In the genomic region with DNA sequence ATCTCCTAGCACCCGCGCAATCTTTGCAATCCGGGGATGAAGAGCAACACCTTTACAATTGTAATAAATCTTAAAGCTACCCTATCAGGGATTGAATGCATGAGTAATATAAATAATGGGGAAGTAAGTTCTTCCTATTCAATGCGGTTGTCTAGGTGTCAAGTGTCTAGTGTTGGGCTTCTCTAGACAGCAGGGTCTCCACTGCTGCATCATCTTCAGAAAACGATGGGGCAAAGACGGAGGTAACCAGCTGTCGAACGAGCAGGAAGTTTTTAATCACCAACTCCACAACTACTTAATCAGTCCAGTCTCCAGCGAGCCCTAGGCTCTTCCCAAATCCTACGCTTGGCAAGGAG, we compare ENCODE assay signal across 8 cellular contexts. TPM values are rescaled to one million over a fixed set of nuclear protein-coding genes. Genes with fewer than 3 reads are reported as not detected.
DNase-seq lines count a peak whose midpoint lies in the region; ATAC-seq and TF ChIP-seq lines count a peak whose summit lies in the region.

No MANE protein-coding gene starts in this region.

- no peaks in the 10 kb centered on the region for H3K27me3 ChIP-seq in gastrocnemius medialis

- ATAC-seq in HG02970 (IDR thresholded peaks at IDR 0.05; ENCODE audit: low FRiP score, unreplicated experiment) (peak; percentile 12), gastrocnemius medialis (peak; percentile 6 to 10)

- no peak for TF ChIP-seq CTCF in fibroblast of pulmonary artery (IDR thresholded peaks at IDR 0.05; ENCODE audit: low read length, missing control alignments)
- no peak for TF ChIP-seq CTCF in gastrocnemius medialis (IDR thresholded peaks at IDR 0.05 in 4 of 5, conservative IDR thresholded peaks at IDR 0.05 in 1 of 5)

- intact Hi-C loops in gastrocnemius medialis (cut with DNase I; ENCODE audit: low total_unique reads) = loop anchor here (1.0 to 5.0 kb wide), 5 partner anchors 138 to 1342 kb away; partner anchors contain the start of genes ARL6IP6 and FMNL2

- peaks cover 36% of the 10 kb centered on the region for H3K4me1 Mint-ChIP-seq in activated T-cell treated with anti-CD3 and anti-CD28 coated beads, Interleukin-2, amount 50 U/mL, for 24 hours (ENCODE audit: low read depth)

- H3K9me3 Mint-ChIP-seq in activated T-cell treated with anti-CD3 and anti-CD28 coated beads, Interleukin-2, amount 50 U/mL, for 24 hours = no peaks in the 10 kb centered on the region

- H3K9me3 ChIP-seq in gastrocnemius medialis = no peaks in the 10 kb centered on the region

- no peaks in the 10 kb centered on the region for H3K27me3 Mint-ChIP-seq in activated T-cell treated with anti-CD3 and anti-CD28 coated beads, Interleukin-2, amount 50 U/mL, for 24 hours

- peak overlapping the region; percentile 97 for H3K4me3 Mint-ChIP-seq in activated T-cell treated with anti-CD3 and anti-CD28 coated beads, Interleukin-2, amount 50 U/mL, for 24 hours

- H3K27ac Mint-ChIP-seq in activated T-cell treated with anti-CD3 and anti-CD28 coated beads, Interleukin-2, amount 50 U/mL, for 24 hours = peak overlapping the region; percentile 100

- H3K27ac ChIP-seq in gastrocnemius medialis = peak overlapping the region; percentile 87 to 97 (median 92)

- H3K4me3 ChIP-seq in fibroblast of pulmonary artery (replicated peaks; ENCODE audit: low read depth, low read length) (peak overlapping the region; percentile 98), gastrocnemius medialis (peak overlapping the region; percentile 70 to 95 (median 80))

- peaks cover 16% of the 10 kb centered on the region for H3K36me3 Mint-ChIP-seq in activated T-cell treated with anti-CD3 and anti-CD28 coated beads, Interleukin-2, amount 50 U/mL, for 24 hours (ENCODE audit: low read depth)

- no peak for DNase-seq in activated T-cell treated with anti-CD3 and anti-CD28 coated beads, Interleukin-2, amount 50 U/mL, for 24 hours
- DNase-seq in activated T-cell treated with anti-CD3 and anti-CD28 coated beads, Interleukin-2, amount 50 U/mL, for 48 hours = no peak
- peak; percentile 54 for DNase-seq in SKM-1 treated with dmso at 0.1 percent for 144 hours (lab: John Stamatoyannopoulos, UW; ENCODE audit: unreplicated experiment)
- no peak for DNase-seq in fibroblast of pulmonary artery (ENCODE audit: low read depth)
- no peak for DNase-seq in gastrocnemius medialis
- no peak for DNase-seq in DMS153 (lab: John Stamatoyannopoulos, UW)
- DNase-seq in RKO (ENCODE audit: low spot score) = no peak

- H3K4me1 ChIP-seq in gastrocnemius medialis = peaks cover 27 to 31% of the 10 kb centered on the region in 2 donors

- no peaks in the 10 kb centered on the region for H3K36me3 ChIP-seq in gastrocnemius medialis

- in situ Hi-C loops in gastrocnemius medialis (cut with MboI; ENCODE audit: low sequenced_read_pairs in 4 of 4) = loop anchor here in 1 of 4 donors (10.0 kb wide), 1 partner anchor 140 kb away; no protein-coding TSS in a partner anchor

- TF ChIP-seq POLR2A in gastrocnemius medialis (IDR thresholded peaks at IDR 0.05) = no peak

RNA-seq across cellular contexts. Expression of gene STAM2, which starts 0.6 kb away (rescaled TPM):
- total RNA-seq in gastrocnemius medialis = 10 to 100 TPM; 16.7 to 31.8 (median 20.3) TPM
